27 cellular contexts compared by ENCODE assay signal in the genomic region with DNA sequence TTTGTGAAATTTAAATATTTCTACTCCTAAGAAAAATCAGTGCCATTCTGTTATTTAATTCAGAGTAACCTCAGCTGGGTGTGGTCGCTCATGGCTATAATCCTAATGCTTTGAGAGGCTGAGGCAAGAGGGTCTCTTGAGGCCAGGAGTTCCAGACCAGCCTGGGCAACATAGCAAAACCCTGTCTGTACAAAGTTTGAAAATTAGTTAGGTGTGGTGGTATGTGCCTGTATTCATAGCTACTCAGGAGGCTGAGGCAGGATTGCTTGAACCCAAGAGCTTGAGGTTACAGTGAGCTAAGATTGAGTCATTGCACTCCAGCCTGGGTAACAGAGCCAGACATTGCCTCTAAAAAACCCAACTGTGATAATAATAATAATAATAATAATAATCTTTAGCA.
"Had no signal": no experiment of that assay in that cellular context is flagged by ENCODE, and none has a peak within 500 bp of the region (broad histone marks: within the 10 kb centered on the region; RNA-seq: fewer than 3 reads in every experiment).

No MANE protein-coding gene starts in this region.

- DNase-seq: activated CD4-positive, alpha-beta memory T cell treated with anti-CD3 and anti-CD28 coated beads for 36 hours; activated CD4-positive, alpha-beta T cell treated with anti-CD3 and anti-CD28 coated beads for 36 hours; activated CD4-positive, alpha-beta T cell treated with anti-CD3 and anti-CD28 coated beads, Interleukin-2, amount 10 ng/mL, durations not matched to agents 24 days and 14 days; activated CD4-positive, CD25-positive, alpha-beta regulatory T cell; activated CD4-positive, CD25-positive, alpha-beta regulatory T cell treated with anti-CD3 and anti-CD28 coated beads, Interleukin-2, amount 50 U/mL, for 72 hours; activated CD8-positive, alpha-beta memory T cell treated with anti-CD3 and anti-CD28 coated beads, Interleukin-2, amount 10 ng/mL, durations not matched to agents 7 days and 5 days; activated CD8-positive, alpha-beta memory T cell treated with anti-CD3 and anti-CD28 coated beads, Interleukin-2, amount 50 U/mL, for 4 hours; activated CD8-positive, alpha-beta T cell treated with anti-CD3 and anti-CD28 coated beads, Interleukin-2, amount 10 ng/mL, durations not matched to agents 7 days and 5 days; activated effector memory CD4-positive, alpha-beta T cell treated with anti-CD3 and anti-CD28 coated beads, Interleukin-2, amount 50 U/mL, for 16 hours; activated naive CD4-positive, alpha-beta T cell treated with anti-CD3 and anti-CD28 coated beads for 36 hours; activated naive CD8-positive, alpha-beta T cell treated with anti-CD3 and anti-CD28 coated beads for 36 hours; activated naive CD8-positive, alpha-beta T cell treated with anti-CD3 and anti-CD28 coated beads, Interleukin-2, amount 50 U/mL, for 24 hours; activated T-cell treated with anti-CD3 and anti-CD28 coated beads, Interleukin-2, amount 50 U/mL, for 1 hour; activated T-cell treated with anti-CD3 and anti-CD28 coated beads, Interleukin-2, amount 50 U/mL, for 48 hours; adrenal gland; amygdala; aorta; body of pancreas; central memory CD4-positive, alpha-beta T cell; cerebellar nuclear complex; colonic mucosa; effector CD8-positive, alpha-beta T cell; esophagus squamous epithelium; head of caudate nucleus; T-helper 2 cell had no signal

- H3K9me3 ChIP-seq: adrenal gland, body of pancreas, colonic mucosa, esophagus squamous epithelium had no signal

- H3K4me3 ChIP-seq: adrenal gland, body of pancreas, cardiac muscle cell, colonic mucosa, esophagus squamous epithelium had no signal

- ATAC-seq: activated CD4-positive, alpha-beta T cell treated with anti-CD3 and anti-CD28 coated beads for 36 hours; activated CD8-positive, alpha-beta memory T cell treated with anti-CD3 and anti-CD28 coated beads, Interleukin-2, amount 10 ng/mL, durations not matched to agents 7 days and 5 days; activated CD8-positive, alpha-beta T cell treated with anti-CD3 and anti-CD28 coated beads, Interleukin-2, amount 10 ng/mL, durations not matched to agents 7 days and 5 days; activated naive CD8-positive, alpha-beta T cell treated with anti-CD3 and anti-CD28 coated beads, Interleukin-2, amount 50 U/mL, for 24 hours; body of pancreas had no signal

- H3K36me3 ChIP-seq: adrenal gland, cardiac muscle cell, colonic mucosa, esophagus squamous epithelium had no signal

- H3K27me3 ChIP-seq: adrenal gland, body of pancreas, cardiac muscle cell, colonic mucosa, esophagus squamous epithelium had no signal

- H3K4me1 ChIP-seq: adrenal gland, body of pancreas, colonic mucosa, esophagus squamous epithelium had no signal

- H3K27ac ChIP-seq: adrenal gland, body of pancreas, cardiac muscle cell, colonic mucosa, epithelial cell of prostate, esophagus squamous epithelium had no signal
